In the genomic region with DNA sequence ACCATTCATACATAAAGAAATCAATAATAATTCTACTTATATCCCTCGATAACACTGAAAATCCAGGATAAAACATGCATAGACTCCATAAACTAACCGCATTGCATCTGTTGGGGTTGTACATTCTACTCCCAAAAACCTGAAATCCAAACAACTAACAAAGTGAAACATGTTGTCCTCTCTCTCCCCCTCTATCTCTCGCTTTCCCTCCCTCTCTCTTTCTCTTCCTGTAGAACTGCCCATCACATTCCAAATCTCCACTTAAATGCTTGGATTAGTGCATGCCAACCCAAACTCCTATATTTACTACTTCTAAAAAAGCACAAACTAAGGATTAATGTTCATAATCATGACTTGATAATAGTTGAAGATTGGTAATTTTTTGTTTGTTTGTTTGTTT, we compare ENCODE assay signal across 29 cellular contexts.
"Had no signal": no experiment of that assay in that cellular context is flagged by ENCODE, and none has a peak within 500 bp of the region (broad histone marks: within the 10 kb centered on the region; RNA-seq: fewer than 3 reads in every experiment).

No MANE protein-coding gene starts in this region.

- DNase-seq: natural killer cell; occipital lobe; ovary; posterior cingulate gyrus; psoas muscle; right cardiac atrium; right lobe of liver; sigmoid colon; small intestine; stimulated activated CD4-positive, alpha-beta T cell treated with anti-CD3 and anti-CD28 coated beads, Interleukin-15, amount 100 ng/mL, for 24 hours; stimulated activated CD4-positive, alpha-beta T cell treated with anti-CD3 and anti-CD28 coated beads, Interleukin-2, amount 100 ng/mL, for 24 hours; stimulated activated CD4-positive, alpha-beta T cell treated with anti-CD3 and anti-CD28 coated beads, Interleukin-2, amount 100 ng/mL, for 48 hours; stimulated activated CD4-positive, alpha-beta T cell treated with anti-CD3 and anti-CD28 coated beads, Interleukin-4, amount 100 ng/mL, for 24 hours; stimulated activated naive B cell treated with anti-CD40 and anti-IgM and Interleukin-4, amounts not matched to agents 10 μg/mL and 1 μg/mL and 100 μg/mL, for 72 hours; stimulated activated naive CD4-positive, alpha-beta T cell treated with Interleukin-2 at 50 U/mL for 16 hours; stomach; thyroid gland; trophoblast cell; upper lobe of left lung had no signal

- H3K4me3 Mint-ChIP-seq: natural killer cell; nephron; neural progenitor cell; stimulated activated effector memory CD8-positive, alpha-beta T cell treated with anti-CD3 and anti-CD28 coated beads, Interleukin-12 subunit alpha, Interleukin-12 subunit beta, amount 100 ng/mL, for 72 hours; stimulated activated naive B cell treated with anti-CD40 and anti-IgM and Interleukin-4, amounts not matched to agents 10 μg/mL and 1 μg/mL and 100 μg/mL, for 72 hours; stimulated activated naive CD8-positive, alpha-beta T cell treated with anti-CD3 and anti-CD28 coated beads, Interleukin-15, Interleukin-2, amounts not matched to agents 100 ng/mL and 50 ng/mL, for 24 hours had no signal

- H3K4me1 ChIP-seq: parathyroid adenoma, psoas muscle, right lobe of liver, sigmoid colon, thyroid gland, tibial nerve, upper lobe of left lung, vagina had no signal

- H3K9ac ChIP-seq: neural progenitor cell, parathyroid adenoma had no signal

- H3K27ac Mint-ChIP-seq: natural killer cell; nephron; neural progenitor cell; stimulated activated effector memory CD8-positive, alpha-beta T cell treated with anti-CD3 and anti-CD28 coated beads, Interleukin-12 subunit alpha, Interleukin-12 subunit beta, amount 100 ng/mL, for 72 hours; stimulated activated naive B cell treated with anti-CD40 and anti-IgM and Interleukin-4, amounts not matched to agents 10 μg/mL and 1 μg/mL and 100 μg/mL, for 72 hours; stimulated activated naive CD8-positive, alpha-beta T cell treated with anti-CD3 and anti-CD28 coated beads, Interleukin-15, Interleukin-2, amounts not matched to agents 100 ng/mL and 50 ng/mL, for 24 hours had no signal

- H3K4me2 ChIP-seq: neural progenitor cell had no signal

- H3K27ac ChIP-seq: neural progenitor cell, ovary, parathyroid adenoma, psoas muscle, right lobe of liver, sigmoid colon, stomach, thoracic aorta, thyroid gland, tibial nerve, upper lobe of left lung, vagina had no signal

- H3K27me3 ChIP-seq: neural progenitor cell, ovary, right lobe of liver, sigmoid colon, stomach, thyroid gland, tibial nerve, upper lobe of left lung, vagina had no signal

- H3K4me3 ChIP-seq: neural progenitor cell, ovary, psoas muscle, right lobe of liver, sigmoid colon, stomach, thoracic aorta, thyroid gland, tibial nerve, upper lobe of left lung, vagina had no signal

- H3K4me1 Mint-ChIP-seq: natural killer cell; stimulated activated effector memory CD8-positive, alpha-beta T cell treated with anti-CD3 and anti-CD28 coated beads, Interleukin-12 subunit alpha, Interleukin-12 subunit beta, amount 100 ng/mL, for 72 hours had no signal

- H3K36me3 Mint-ChIP-seq: natural killer cell; neural progenitor cell; stimulated activated effector memory CD8-positive, alpha-beta T cell treated with anti-CD3 and anti-CD28 coated beads, Interleukin-12 subunit alpha, Interleukin-12 subunit beta, amount 100 ng/mL, for 72 hours; stimulated activated naive B cell treated with anti-CD40 and anti-IgM and Interleukin-4, amounts not matched to agents 10 μg/mL and 1 μg/mL and 100 μg/mL, for 72 hours had no signal

- FAIRE-seq: small intestine, urothelium cell line had no signal

- H3K36me3 ChIP-seq: neural progenitor cell, ovary, right lobe of liver, sigmoid colon, stomach, thoracic aorta, thyroid gland, tibial nerve, upper lobe of left lung, vagina had no signal

- H3K27me3 Mint-ChIP-seq: progenitor cell of endocrine pancreas; stimulated activated naive B cell treated with anti-CD40 and anti-IgM and Interleukin-4, amounts not matched to agents 10 μg/mL and 1 μg/mL and 100 μg/mL, for 72 hours had no signal

- H3K9me3 ChIP-seq: ovary, psoas muscle, right lobe of liver, sigmoid colon, stomach, thoracic aorta, thyroid gland, tibial nerve, upper lobe of left lung, vagina had no signal

- H3K79me2 ChIP-seq: parathyroid adenoma had no signal

- H2AFZ ChIP-seq: neural progenitor cell, parathyroid adenoma had no signal

- H3K9me3 Mint-ChIP-seq: natural killer cell; nephron; neural progenitor cell; stimulated activated effector memory CD8-positive, alpha-beta T cell treated with anti-CD3 and anti-CD28 coated beads, Interleukin-12 subunit alpha, Interleukin-12 subunit beta, amount 100 ng/mL, for 72 hours; stimulated activated naive B cell treated with anti-CD40 and anti-IgM and Interleukin-4, amounts not matched to agents 10 μg/mL and 1 μg/mL and 100 μg/mL, for 72 hours; stimulated activated naive CD8-positive, alpha-beta T cell treated with anti-CD3 and anti-CD28 coated beads, Interleukin-15, Interleukin-2, amounts not matched to agents 100 ng/mL and 50 ng/mL, for 24 hours had no signal
